In the genomic region with DNA sequence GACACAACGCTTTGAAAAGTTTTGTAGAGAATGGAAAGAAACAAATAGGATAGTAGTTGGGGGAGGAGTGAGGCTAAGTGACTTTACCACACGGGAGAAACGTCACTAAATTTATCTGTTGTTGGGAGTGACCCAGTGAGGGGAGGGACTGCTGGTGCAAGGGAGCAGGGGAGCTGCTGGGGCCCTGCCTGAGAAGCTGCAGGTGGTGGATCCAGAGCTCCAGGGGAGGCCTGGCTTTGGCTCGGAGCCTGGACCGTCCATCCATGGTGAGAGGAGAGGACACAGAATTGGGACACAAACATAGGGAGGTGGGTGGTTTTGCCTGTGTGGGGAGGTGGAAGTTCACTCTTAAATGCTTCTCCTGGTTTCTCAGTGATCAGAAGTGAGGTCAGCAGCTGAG, we compare ENCODE assay signal across 16 cellular contexts.
DNase-seq lines count a peak whose midpoint lies in the region; ATAC-seq and TF ChIP-seq lines count a peak whose summit lies in the region.
"Had no signal": no experiment of that assay in that cellular context is flagged by ENCODE, and none has a peak within 500 bp of the region (broad histone marks: within the 10 kb centered on the region; RNA-seq: fewer than 3 reads in every experiment).

No MANE protein-coding gene starts in this region.

- no peaks in the 10 kb centered on the region for H3K36me3 Mint-ChIP-seq in activated naive CD4-positive, alpha-beta T cell treated with anti-CD3 and anti-CD28 coated beads, Interleukin-2, amount 50 U/mL, for 24 hours
- H3K36me3 Mint-ChIP-seq in activated naive CD4-positive, alpha-beta T cell treated with anti-CD3 and anti-CD28 coated beads, Interleukin-2, amount 50 U/mL, for 72 hours: no peaks in the 10 kb centered on the region
- H3K36me3 Mint-ChIP-seq in WTC11 (no peaks in the 10 kb centered on the region), nephron (ENCODE audit: low read depth) (no peaks in the 10 kb centered on the region)

- H3K27ac ChIP-seq in gastroesophageal sphincter: no peak overlapping the region
- H3K27ac ChIP-seq: BLaER1, GM23248, HL-60 had no signal

- POLR2A ChIA-PET in WTC11 (lab: Charles Lee): no interaction called here

- 44 to 46% methylated on average over 3 to 5 of the region's 5 CpGs for WGBS in gastroesophageal sphincter (ENCODE audit: low coverage in 1 of 2), 2 donors

- no peak overlapping the region for H3K4me3 ChIP-seq in gastroesophageal sphincter
- H3K4me3 ChIP-seq in H7 (ENCODE audit: insufficient read depth, low read depth, low read length): no peak overlapping the region
- H3K4me3 ChIP-seq: BLaER1, GM23248 had no signal

- no peaks in the 10 kb centered on the region for H3K9me3 Mint-ChIP-seq in activated naive CD4-positive, alpha-beta T cell treated with anti-CD3 and anti-CD28 coated beads, Interleukin-2, amount 50 U/mL, for 24 hours
- no peaks in the 10 kb centered on the region for H3K9me3 Mint-ChIP-seq in activated naive CD4-positive, alpha-beta T cell treated with anti-CD3 and anti-CD28 coated beads, Interleukin-2, amount 50 U/mL, for 72 hours
- H3K9me3 Mint-ChIP-seq in WTC11: peaks cover 16% of the 10 kb centered on the region
- H3K9me3 Mint-ChIP-seq in nephron: peaks cover 3% of the 10 kb centered on the region

- no peaks in the 10 kb centered on the region for H3K27me3 Mint-ChIP-seq in activated naive CD4-positive, alpha-beta T cell treated with anti-CD3 and anti-CD28 coated beads, Interleukin-2, amount 50 U/mL, for 24 hours
- H3K27me3 Mint-ChIP-seq in WTC11 (ENCODE audit: low read depth) (no peaks in the 10 kb centered on the region), nephron (ENCODE audit: low read depth) (peaks cover 9% of the 10 kb centered on the region)

- H3K4me3 Mint-ChIP-seq in activated naive CD4-positive, alpha-beta T cell treated with anti-CD3 and anti-CD28 coated beads, Interleukin-2, amount 50 U/mL, for 24 hours: no peak overlapping the region
- H3K4me3 Mint-ChIP-seq in WTC11 (no peak overlapping the region), nephron (no peak overlapping the region)
- H3K4me3 Mint-ChIP-seq: H9 had no signal

- no peak for TF ChIP-seq EP300 in gastroesophageal sphincter (IDR thresholded peaks at IDR 0.05)

- peak overlapping the region; percentile 60 for H3K27ac Mint-ChIP-seq in activated naive CD4-positive, alpha-beta T cell treated with anti-CD3 and anti-CD28 coated beads, Interleukin-2, amount 50 U/mL, for 24 hours
- H3K27ac Mint-ChIP-seq in activated naive CD4-positive, alpha-beta T cell treated with anti-CD3 and anti-CD28 coated beads, Interleukin-2, amount 50 U/mL, for 72 hours: peak overlapping the region in 1 of 2 donors; percentile 24
- H3K27ac Mint-ChIP-seq in WTC11 (0 out of 2 replicates have a peak overlapping the region, but pooled peaks have one; percentile 3), nephron (peak overlapping the region in 2 of 3 experiments; percentile 16 to 19)
- H3K27ac Mint-ChIP-seq: H9 had no signal

- H3K36me3 ChIP-seq in gastroesophageal sphincter (no peaks in the 10 kb centered on the region), H7 (replicated peaks; ENCODE audit: control insufficient read depth, insufficient read depth, low read length) (no peaks in the 10 kb centered on the region)
- H3K36me3 ChIP-seq: BLaER1 had no signal

- no peaks in the 10 kb centered on the region for H3K27me3 ChIP-seq in gastroesophageal sphincter
- no peaks in the 10 kb centered on the region for H3K27me3 ChIP-seq in H7 (ENCODE audit: control insufficient read depth, insufficient read depth, low read length)
- H3K27me3 ChIP-seq: BLaER1 had no signal

- TF ChIP-seq CTCF in WTC11 (IDR thresholded peaks at IDR 0.05) (no peak), nephron (IDR thresholded peaks at IDR 0.05; ENCODE audit: unreplicated experiment in 3 of 3) (no peak), gastroesophageal sphincter (IDR thresholded peaks at IDR 0.05) (no peak)

- no peak for ATAC-seq in activated naive CD4-positive, alpha-beta T cell treated with anti-CD3 and anti-CD28 coated beads, Interleukin-2, amount 50 U/mL, for 72 hours
- ATAC-seq in WTC11: no peak
- ATAC-seq in gastroesophageal sphincter: no peak

- no peaks in the 10 kb centered on the region for H3K4me1 Mint-ChIP-seq in activated naive CD4-positive, alpha-beta T cell treated with anti-CD3 and anti-CD28 coated beads, Interleukin-2, amount 50 U/mL, for 24 hours
- H3K4me1 Mint-ChIP-seq in WTC11 (peaks cover 14% of the 10 kb centered on the region), nephron (peaks cover 6% of the 10 kb centered on the region)

- no peak for DNase-seq in activated naive CD4-positive, alpha-beta T cell treated with anti-CD3 and anti-CD28 coated beads, Interleukin-2, amount 50 U/mL, for 72 hours (ENCODE audit: low spot score in 2 of 2)
- DNase-seq in WTC11 (ENCODE audit: low spot score) (no peak), COR-L47 (lab: John Stamatoyannopoulos, UW) (no peak), H7 (no peak)
- DNase-seq: 8988T, AML-193, Calu3, DMS 273 treated with DMSO at 0.1 percent for 48 hours, GM23248, H9, KBM-7 had no signal

- H3K9me3 ChIP-seq in gastroesophageal sphincter: peaks cover 0 to 8% (median 0%) of the 10 kb centered on the region in 3 donors
- H3K9me3 ChIP-seq: BLaER1 had no signal

- TF ChIP-seq POLR2A in gastroesophageal sphincter (IDR thresholded peaks at IDR 0.05): no peak

- H3K4me1 ChIP-seq in gastroesophageal sphincter: no peaks in the 10 kb centered on the region

- CTCF ChIA-PET in WTC11 (lab: Charles Lee): no interaction called here

TF ChIP-seq in WTC11, 78 proteins besides CTCF, POLR2A, EP300 and RAD21:
- TF ChIP-seq, protein P1, sequence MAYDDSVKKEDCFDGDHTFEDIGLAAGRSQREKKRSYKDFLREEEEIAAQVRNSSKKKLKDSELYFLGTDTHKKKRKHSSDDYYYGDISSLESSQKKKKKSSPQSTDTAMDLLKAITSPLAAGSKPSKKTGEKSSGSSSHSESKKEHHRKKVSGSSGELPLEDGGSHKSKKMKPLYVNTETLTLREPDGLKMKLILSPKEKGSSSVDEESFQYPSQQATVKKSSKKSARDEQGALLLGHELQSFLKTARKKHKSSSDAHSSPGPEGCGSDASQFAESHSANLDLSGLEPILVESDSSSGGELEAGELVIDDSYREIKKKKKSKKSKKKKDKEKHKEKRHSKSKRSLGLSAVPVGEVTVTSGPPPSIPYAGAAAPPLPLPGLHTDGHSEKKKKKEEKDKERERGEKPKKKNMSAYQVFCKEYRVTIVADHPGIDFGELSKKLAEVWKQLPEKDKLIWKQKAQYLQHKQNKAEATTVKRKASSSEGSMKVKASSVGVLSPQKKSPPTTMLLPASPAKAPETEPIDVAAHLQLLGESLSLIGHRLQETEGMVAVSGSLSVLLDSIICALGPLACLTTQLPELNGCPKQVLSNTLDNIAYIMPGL (CRISPR knock-in tag; IDR thresholded peaks at IDR 0.05): no peak
- no peak for TF ChIP-seq TCF7 (CRISPR knock-in tag; IDR thresholded peaks at IDR 0.05; ENCODE audit: low read depth)
